2 cellular contexts compared by ENCODE assay signal in genomic region chr11:18696638-18697225, GRCh38.
TF ChIP-seq lines count a peak whose summit lies in the region.

No MANE protein-coding gene starts in this region.

TF ChIP-seq in HepG2, 621 proteins besides CTCF, POLR2A, EP300 and RAD21 (continued from another document):
- no peak for TF ChIP-seq FLYWCH1 (CRISPR knock-in tag; IDR thresholded peaks at IDR 0.05)
- TF ChIP-seq DNMT1 (CRISPR knock-in tag; IDR thresholded peaks at IDR 0.05), result no peak
- no peak for TF ChIP-seq HIVEP1 (CRISPR knock-in tag; IDR thresholded peaks at IDR 0.05)
- no peak for TF ChIP-seq ZNF44 (CRISPR knock-in tag; IDR thresholded peaks at IDR 0.05)
- TF ChIP-seq MAFK (conservative IDR thresholded peaks at IDR 0.05 in 1 of 2, IDR thresholded peaks at IDR 0.05 in 1 of 2; ENCODE audit: low read length in 2 of 2), result peak; percentile 40 to 79; a peak in 3 of 4 replicates
- TF ChIP-seq GABPB1 (CRISPR knock-in tag; IDR thresholded peaks at IDR 0.05), result no peak
- peak; percentile 60 for TF ChIP-seq MAFF (IDR thresholded peaks at IDR 0.05; ENCODE audit: low read depth, low read length)
- TF ChIP-seq, protein P1, sequence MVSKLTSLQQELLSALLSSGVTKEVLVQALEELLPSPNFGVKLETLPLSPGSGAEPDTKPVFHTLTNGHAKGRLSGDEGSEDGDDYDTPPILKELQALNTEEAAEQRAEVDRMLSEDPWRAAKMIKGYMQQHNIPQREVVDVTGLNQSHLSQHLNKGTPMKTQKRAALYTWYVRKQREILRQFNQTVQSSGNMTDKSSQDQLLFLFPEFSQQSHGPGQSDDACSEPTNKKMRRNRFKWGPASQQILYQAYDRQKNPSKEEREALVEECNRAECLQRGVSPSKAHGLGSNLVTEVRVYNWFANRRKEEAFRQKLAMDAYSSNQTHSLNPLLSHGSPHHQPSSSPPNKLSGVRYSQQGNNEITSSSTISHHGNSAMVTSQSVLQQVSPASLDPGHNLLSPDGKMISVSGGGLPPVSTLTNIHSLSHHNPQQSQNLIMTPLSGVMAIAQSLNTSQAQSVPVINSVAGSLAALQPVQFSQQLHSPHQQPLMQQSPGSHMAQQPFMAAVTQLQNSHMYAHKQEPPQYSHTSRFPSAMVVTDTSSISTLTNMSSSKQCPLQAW (CRISPR knock-in tag; IDR thresholded peaks at IDR 0.05), result no peak
- TF ChIP-seq ZBTB7A (CRISPR knock-in tag; IDR thresholded peaks at IDR 0.05), result no peak
- no peak for TF ChIP-seq SCMH1 (CRISPR knock-in tag; IDR thresholded peaks at IDR 0.05; ENCODE audit: borderline replicate concordance)
- TF ChIP-seq CHD2 (IDR thresholded peaks at IDR 0.05; ENCODE audit: low read depth, low read length), result no peak

TF ChIP-seq in SK-N-SH treated with all-trans-retinoic acid at 6 μM for 48 hours, 23 proteins besides CTCF, POLR2A, EP300 and RAD21:
- TF ChIP-seq CSRNP3 (CRISPR knock-in tag; IDR thresholded peaks at IDR 0.05), result no peak
- no peak for TF ChIP-seq ZNF8 (CRISPR knock-in tag; IDR thresholded peaks at IDR 0.05)
- no peak for TF ChIP-seq PATZ1 (CRISPR knock-in tag; IDR thresholded peaks at IDR 0.05; ENCODE audit: borderline replicate concordance)
- no peak for TF ChIP-seq ZNF565 (CRISPR knock-in tag; conservative IDR thresholded peaks at IDR 0.05; ENCODE audit: low read depth)
- no peak for TF ChIP-seq ARNTL (CRISPR knock-in tag; IDR thresholded peaks at IDR 0.05; ENCODE audit: borderline replicate concordance, low read depth)
- TF ChIP-seq TOX (CRISPR knock-in tag; IDR thresholded peaks at IDR 0.05; ENCODE audit: borderline replicate concordance), result no peak
- no peak for TF ChIP-seq ZC3H10 (CRISPR knock-in tag; IDR thresholded peaks at IDR 0.05)
